In the genomic region with DNA sequence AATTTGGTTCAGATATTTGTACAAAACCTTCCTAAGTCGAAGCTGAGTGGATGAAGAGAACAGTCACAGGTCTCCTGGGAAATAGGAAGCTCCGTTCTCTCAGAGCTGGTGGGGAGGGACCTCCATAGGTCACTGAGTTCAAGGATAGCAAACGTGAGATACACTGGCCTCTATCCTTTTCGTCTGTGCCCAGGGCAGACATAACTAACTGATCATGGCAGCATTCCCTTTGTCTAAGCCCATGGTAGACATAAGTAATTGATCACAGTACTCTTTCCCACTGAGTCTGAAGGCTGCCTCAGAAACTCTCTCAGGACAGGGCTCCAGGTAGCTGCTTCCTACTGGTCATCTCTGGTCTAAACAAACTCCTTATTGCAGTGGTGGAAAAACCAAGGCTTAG, we compare ENCODE assay signal across 34 cellular contexts.
"Had no signal": no experiment of that assay in that cellular context is flagged by ENCODE, and none has a peak within 500 bp of the region (broad histone marks: within the 10 kb centered on the region; RNA-seq: fewer than 3 reads in every experiment).

No MANE protein-coding gene starts in this region.

- H3K27ac ChIP-seq: body of pancreas, brain microvascular endothelial cell, breast epithelium, VCaP had no signal

- H3K4me1 Mint-ChIP-seq: activated T-helper 17 cell treated with anti-CD3 and anti-CD28 coated beads, Interleukin-2, amount 50 U/mL, for 72 hours had no signal

- H3K4me1 ChIP-seq: body of pancreas had no signal

- H3K36me3 ChIP-seq: breast epithelium had no signal

- H3K9me3 Mint-ChIP-seq: activated B cell treated with CpG ODN at 0.5 μM for 24 hours; activated CD4-positive, alpha-beta memory T cell treated with anti-CD3 and anti-CD28 coated beads for 36 hours; activated CD4-positive, alpha-beta T cell treated with anti-CD3 and anti-CD28 coated beads, Interleukin-2, amount 10 ng/mL, durations not matched to agents 24 days and 14 days; activated CD8-positive, alpha-beta T cell treated with anti-CD3 and anti-CD28 coated beads for 36 hours; activated naive CD4-positive, alpha-beta T cell treated with anti-CD3 and anti-CD28 coated beads, Interleukin-2, amount 10 ng/mL, durations not matched to agents 7 days and 5 days; activated naive CD4-positive, alpha-beta T cell treated with anti-CD3 and anti-CD28 coated beads, Interleukin-2, amount 50 U/mL, for 24 hours; activated T-cell treated with anti-CD3 and anti-CD28 coated beads, Interleukin-2, amount 50 U/mL, for 4 hours; activated T-cell treated with anti-CD3 and anti-CD28 coated beads, Interleukin-2, amount 50 U/mL, for 72 hours; activated T-helper 1 cell treated with anti-CD3 and anti-CD28 coated beads, Interleukin-12 subunit alpha, Interleukin-12 subunit beta, Interleukin-2, Interleukin-4 antibody, amounts not matched to agents 30 ng/mL and 10 ng/mL and 1 ng/mL, durations not matched to agents 14 hours and 24 hours and 36 hours; activated T-helper 17 cell treated with anti-CD3 and anti-CD28 coated beads, Interleukin-2, amount 50 U/mL, for 72 hours; T-helper 1 cell treated with Interleukin-12 subunit alpha and Interleukin-12 subunit beta and Interleukin-4 antibody, amounts not matched to agents 30 μg/mL and 1 μg/mL, for 36 hours; T-helper 2 cell treated with Interferon-gamma antibody and Interleukin-4, amounts not matched to agents 5 μg/mL and 100 μg/mL, for 36 hours had no signal

- FAIRE-seq: astrocyte, colon, TTC549 had no signal

- H3K9me3 ChIP-seq: body of pancreas, breast epithelium had no signal

- H3K4me3 Mint-ChIP-seq: activated B cell treated with CpG ODN at 0.5 μM for 24 hours; activated CD4-positive, alpha-beta memory T cell treated with anti-CD3 and anti-CD28 coated beads for 36 hours; activated CD4-positive, alpha-beta T cell treated with anti-CD3 and anti-CD28 coated beads, Interleukin-2, amount 10 ng/mL, durations not matched to agents 24 days and 14 days; activated CD8-positive, alpha-beta T cell treated with anti-CD3 and anti-CD28 coated beads for 36 hours; activated naive CD4-positive, alpha-beta T cell treated with anti-CD3 and anti-CD28 coated beads, Interleukin-2, amount 10 ng/mL, durations not matched to agents 7 days and 5 days; activated naive CD4-positive, alpha-beta T cell treated with anti-CD3 and anti-CD28 coated beads, Interleukin-2, amount 50 U/mL, for 24 hours; activated naive CD8-positive, alpha-beta T cell; activated T-cell treated with anti-CD3 and anti-CD28 coated beads, Interleukin-2, amount 50 U/mL, for 4 hours; activated T-cell treated with anti-CD3 and anti-CD28 coated beads, Interleukin-2, amount 50 U/mL, for 72 hours; activated T-helper 1 cell treated with anti-CD3 and anti-CD28 coated beads, Interleukin-12 subunit alpha, Interleukin-12 subunit beta, Interleukin-2, Interleukin-4 antibody, amounts not matched to agents 30 ng/mL and 10 ng/mL and 1 ng/mL, durations not matched to agents 14 hours and 24 hours and 36 hours; activated T-helper 17 cell treated with anti-CD3 and anti-CD28 coated beads, Interleukin-2, amount 50 U/mL, for 72 hours; T-helper 1 cell treated with Interleukin-12 subunit alpha and Interleukin-12 subunit beta and Interleukin-4 antibody, amounts not matched to agents 30 μg/mL and 1 μg/mL, for 36 hours; T-helper 2 cell treated with Interferon-gamma antibody and Interleukin-4, amounts not matched to agents 5 μg/mL and 100 μg/mL, for 36 hours had no signal

- H3K27me3 Mint-ChIP-seq: activated B cell treated with CpG ODN at 0.5 μM for 24 hours; activated CD4-positive, alpha-beta memory T cell treated with anti-CD3 and anti-CD28 coated beads for 36 hours; activated CD4-positive, alpha-beta T cell treated with anti-CD3 and anti-CD28 coated beads, Interleukin-2, amount 10 ng/mL, durations not matched to agents 24 days and 14 days; activated CD8-positive, alpha-beta T cell treated with anti-CD3 and anti-CD28 coated beads for 36 hours; activated naive CD4-positive, alpha-beta T cell treated with anti-CD3 and anti-CD28 coated beads, Interleukin-2, amount 10 ng/mL, durations not matched to agents 7 days and 5 days; activated naive CD4-positive, alpha-beta T cell treated with anti-CD3 and anti-CD28 coated beads, Interleukin-2, amount 50 U/mL, for 24 hours; activated naive CD8-positive, alpha-beta T cell; activated T-helper 17 cell treated with anti-CD3 and anti-CD28 coated beads, Interleukin-2, amount 50 U/mL, for 72 hours had no signal

- H3K27me3 ChIP-seq: body of pancreas, brain microvascular endothelial cell, breast epithelium had no signal

- H3K27ac Mint-ChIP-seq: activated B cell treated with CpG ODN at 0.5 μM for 24 hours; activated CD4-positive, alpha-beta memory T cell treated with anti-CD3 and anti-CD28 coated beads for 36 hours; activated CD4-positive, alpha-beta T cell treated with anti-CD3 and anti-CD28 coated beads, Interleukin-2, amount 10 ng/mL, durations not matched to agents 24 days and 14 days; activated CD8-positive, alpha-beta T cell treated with anti-CD3 and anti-CD28 coated beads for 36 hours; activated naive CD4-positive, alpha-beta T cell treated with anti-CD3 and anti-CD28 coated beads, Interleukin-2, amount 10 ng/mL, durations not matched to agents 7 days and 5 days; activated naive CD4-positive, alpha-beta T cell treated with anti-CD3 and anti-CD28 coated beads, Interleukin-2, amount 50 U/mL, for 24 hours; activated naive CD8-positive, alpha-beta T cell; activated T-cell treated with anti-CD3 and anti-CD28 coated beads, Interleukin-2, amount 50 U/mL, for 72 hours; activated T-helper 1 cell treated with anti-CD3 and anti-CD28 coated beads, Interleukin-12 subunit alpha, Interleukin-12 subunit beta, Interleukin-2, Interleukin-4 antibody, amounts not matched to agents 30 ng/mL and 10 ng/mL and 1 ng/mL, durations not matched to agents 14 hours and 24 hours and 36 hours; activated T-helper 17 cell treated with anti-CD3 and anti-CD28 coated beads, Interleukin-2, amount 50 U/mL, for 72 hours; T-helper 1 cell treated with Interleukin-12 subunit alpha and Interleukin-12 subunit beta and Interleukin-4 antibody, amounts not matched to agents 30 μg/mL and 1 μg/mL, for 36 hours; T-helper 2 cell treated with Interferon-gamma antibody and Interleukin-4, amounts not matched to agents 5 μg/mL and 100 μg/mL, for 36 hours had no signal

- ATAC-seq: body of pancreas had no signal

- H3K36me3 Mint-ChIP-seq: activated naive CD4-positive, alpha-beta T cell treated with anti-CD3 and anti-CD28 coated beads, Interleukin-2, amount 50 U/mL, for 24 hours had no signal

- H3K4me3 ChIP-seq: body of pancreas, breast epithelium had no signal

- DNase-seq: activated B cell treated with CpG ODN at 0.5 μM for 24 hours; activated CD4-positive, alpha-beta memory T cell treated with anti-CD3 and anti-CD28 coated beads for 36 hours; activated CD4-positive, alpha-beta T cell treated with anti-CD3 and anti-CD28 coated beads for 4 hours; activated CD4-positive, alpha-beta T cell treated with anti-CD3 and anti-CD28 coated beads, Interleukin-2, amount 10 ng/mL, durations not matched to agents 24 days and 14 days; activated CD4-positive, alpha-beta T cell treated with anti-CD3 and anti-CD28 coated beads, Interleukin-2, amount 50 U/mL, for 1 hour; activated CD4-positive, alpha-beta T cell treated with anti-CD3 and anti-CD28 coated beads, Interleukin-2, amount 50 U/mL, for 4 hours; activated CD4-positive, CD25-positive, alpha-beta regulatory T cell treated with anti-CD3 and anti-CD28 coated beads, Interleukin-2, amount 50 U/mL, for 72 hours; activated CD8-positive, alpha-beta memory T cell treated with anti-CD3 and anti-CD28 coated beads, Interleukin-2, amount 50 U/mL, for 4 hours; activated CD8-positive, alpha-beta T cell treated with anti-CD3 and anti-CD28 coated beads for 36 hours; activated gamma-delta T cell; activated naive CD4-positive, alpha-beta T cell treated with anti-CD3 and anti-CD28 coated beads, Interleukin-2, amount 10 ng/mL, durations not matched to agents 7 days and 5 days; activated naive CD4-positive, alpha-beta T cell treated with Interleukin-2 at 50 U/mL for 16 hours; activated T-cell treated with anti-CD3 and anti-CD28 coated beads for 4 hours; activated T-cell treated with anti-CD3 and anti-CD28 coated beads, Interleukin-2, amount 50 U/mL, for 1 hour; activated T-cell treated with anti-CD3 and anti-CD28 coated beads, Interleukin-2, amount 50 U/mL, for 4 hours; activated T-cell treated with anti-CD3 and anti-CD28 coated beads, Interleukin-2, amount 50 U/mL, for 72 hours; aorta; body of pancreas; brain microvascular endothelial cell; central memory CD4-positive, alpha-beta T cell; T-helper 1 cell; T-helper 2 cell; T-helper 9 cell had no signal
